ENCODE assay signal across 9 cellular contexts in genomic region chr19:7550987-7551761, GRCh38. TPM values are rescaled to one million over a fixed set of nuclear protein-coding genes. Genes with fewer than 3 reads are reported as not detected.
A peak's percentile ranks its signal among the peaks of the same experiment; 100 is the strongest.
DNase-seq lines count a peak whose midpoint lies in the region; ATAC-seq and TF ChIP-seq lines count a peak whose summit lies in the region.
"Had no signal": no experiment of that assay in that cellular context is flagged by ENCODE, and none has a peak within 500 bp of the region (broad histone marks: within the 10 kb centered on the region; RNA-seq: fewer than 3 reads in every experiment).

No MANE protein-coding gene starts in this region.

- ATAC-seq in left lobe of liver (peak; percentile 91), GM18870 (IDR thresholded peaks at IDR 0.05; ENCODE audit: unreplicated experiment) (no peak), HG03045 (IDR thresholded peaks at IDR 0.05; ENCODE audit: unreplicated experiment) (no peak)

- peak overlapping the region; percentile 32 to 46 (median 37) for H3K4me3 ChIP-seq in stomach
- H3K4me3 ChIP-seq: SJSA1 had no signal

- no peak for TF ChIP-seq CTCF in stomach (IDR thresholded peaks at IDR 0.05)

- intact Hi-C loops in stomach (cut with DNase I; ENCODE audit: low total_unique reads): no loop called here

- TF ChIP-seq EP300 in stomach (IDR thresholded peaks at IDR 0.05): no peak

- DNase-seq in NCI-H2196 (lab: John Stamatoyannopoulos, UW; ENCODE audit: unreplicated experiment) (peak; percentile 18), NCI-H2196 treated with DMSO at 0.1 percent for 48 hours (lab: John Stamatoyannopoulos, UW; ENCODE audit: unreplicated experiment) (no peak), OCI-M1 (lab: John Stamatoyannopoulos, UW) (peak; percentile 7), dermis blood vessel endothelial cell (peak; percentile 40), left lobe of liver (ENCODE audit: low spot score) (peak; percentile 83), stomach (peak; percentile 85)

- H3K27me3 ChIP-seq in stomach: no peaks in the 10 kb centered on the region
- H3K27me3 ChIP-seq: SJSA1 had no signal

- peaks cover 27 to 62% (median 59%) of the 10 kb centered on the region in 4 donors for H3K36me3 ChIP-seq in stomach

- peak overlapping the region in 4 of 5 donors; percentile 20 to 63 (median 43) for H3K27ac ChIP-seq in stomach
- H3K27ac ChIP-seq: SJSA1 had no signal

- H3K4me1 ChIP-seq in stomach: peaks cover 0 to 15% (median 13%) of the 10 kb centered on the region in 4 donors
- H3K4me1 ChIP-seq: SJSA1 had no signal

- no peaks in the 10 kb centered on the region for H3K9me3 ChIP-seq in stomach
- H3K9me3 ChIP-seq: SJSA1 had no signal

- 15 to 37% (median 25%) methylated on average over 34 to 51 of the region's 51 CpGs for WGBS in stomach, 5 donors

- no peak for TF ChIP-seq POLR2A in stomach (IDR thresholded peaks at IDR 0.05)

RNA-seq across cellular contexts. Expression of gene PNPLA6, which starts 15.7 kb away (rescaled TPM):
- total RNA-seq in dermis blood vessel endothelial cell (107 and 192 TPM in 2 replicates), left lobe of liver (57.9 TPM), stomach (100 to 1,000 TPM in 2 of 5 donors, 10 to 100 TPM in 3; 15.2 to 357 (median 70.1) TPM)
- 10 to 100 TPM; 31.3 to 38.4 (median 38.0) TPM for polyA plus RNA-seq in stomach

RNA-seq across cellular contexts. Expression of gene MCOLN1, which starts 28.8 kb away (rescaled TPM):
- total RNA-seq in dermis blood vessel endothelial cell (2.7 and 3.7 TPM in 2 replicates), left lobe of liver (25.7 TPM), stomach (10 to 100 TPM in 3 of 5 donors, 1 to 10 TPM in 2; 5.1 to 56.6 (median 18.3) TPM)
- polyA plus RNA-seq in stomach: 10 to 100 TPM; 13.3 to 25.5 (median 19.2) TPM

RNA-seq across cellular contexts. Expression of gene ZNF358, which starts 35.3 kb away (rescaled TPM):
- 20.9 and 36.6 TPM in 2 replicates for total RNA-seq in dermis blood vessel endothelial cell
- 31.3 TPM for total RNA-seq in left lobe of liver
- total RNA-seq in stomach: 100 to 1,000 TPM in 1 of 5 donors, 10 to 100 TPM in 3, 1 to 10 TPM in 1; 6.2 to 304 (median 84.0) TPM
- polyA plus RNA-seq in stomach: 10 to 100 TPM; 68.0 to 75.8 (median 72.4) TPM

RNA-seq across cellular contexts. Expression of gene CAMSAP3, which starts 44.5 kb away (rescaled TPM):
- total RNA-seq in dermis blood vessel endothelial cell (under 0.01 and 0.19 TPM in 2 replicates), left lobe of liver (40.8 TPM), stomach (100 to 1,000 TPM in 1 of 5 donors, 10 to 100 TPM in 3, 1 to 10 TPM in 1; 5.5 to 232 (median 43.8) TPM)
- 10 to 100 TPM; 17.0 to 21.5 (median 21.1) TPM for polyA plus RNA-seq in stomach
- total RNA-seq: SJSA1 had no signal
